In the genomic region with DNA sequence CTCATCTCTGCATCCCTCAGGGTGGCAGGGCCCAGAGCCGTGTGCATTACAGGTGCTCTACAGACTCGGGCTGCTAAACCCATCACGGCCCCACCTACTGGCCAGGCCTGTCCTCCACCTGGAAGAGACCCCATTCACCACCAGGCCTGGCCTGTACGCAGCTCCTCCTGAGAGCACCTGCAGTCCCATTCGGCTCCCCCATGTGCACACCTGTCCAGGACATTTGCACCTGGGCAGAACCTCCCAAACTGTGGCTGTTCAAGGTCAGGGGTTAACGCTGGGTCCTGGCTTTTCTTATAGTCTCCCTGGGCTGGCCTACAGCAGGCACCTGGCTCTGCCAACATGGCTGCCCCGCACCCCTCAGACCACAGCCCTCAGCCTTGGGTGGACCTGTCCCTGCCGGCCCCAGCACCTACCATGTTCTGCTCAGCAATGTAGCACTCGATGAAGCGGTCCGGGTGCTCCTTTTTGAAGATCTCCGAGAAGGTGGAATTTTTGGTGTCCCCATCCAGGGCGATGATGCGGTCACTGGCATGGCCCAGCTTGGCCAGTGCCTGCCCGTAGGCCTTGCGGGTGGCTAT, we compare ENCODE assay signal across 1 cellular context.
TF ChIP-seq lines count a peak whose summit lies in the region.

No MANE protein-coding gene starts in this region.

TF ChIP-seq in HepG2, 621 proteins besides CTCF, POLR2A, EP300 and RAD21:
- TF ChIP-seq, protein P1, sequence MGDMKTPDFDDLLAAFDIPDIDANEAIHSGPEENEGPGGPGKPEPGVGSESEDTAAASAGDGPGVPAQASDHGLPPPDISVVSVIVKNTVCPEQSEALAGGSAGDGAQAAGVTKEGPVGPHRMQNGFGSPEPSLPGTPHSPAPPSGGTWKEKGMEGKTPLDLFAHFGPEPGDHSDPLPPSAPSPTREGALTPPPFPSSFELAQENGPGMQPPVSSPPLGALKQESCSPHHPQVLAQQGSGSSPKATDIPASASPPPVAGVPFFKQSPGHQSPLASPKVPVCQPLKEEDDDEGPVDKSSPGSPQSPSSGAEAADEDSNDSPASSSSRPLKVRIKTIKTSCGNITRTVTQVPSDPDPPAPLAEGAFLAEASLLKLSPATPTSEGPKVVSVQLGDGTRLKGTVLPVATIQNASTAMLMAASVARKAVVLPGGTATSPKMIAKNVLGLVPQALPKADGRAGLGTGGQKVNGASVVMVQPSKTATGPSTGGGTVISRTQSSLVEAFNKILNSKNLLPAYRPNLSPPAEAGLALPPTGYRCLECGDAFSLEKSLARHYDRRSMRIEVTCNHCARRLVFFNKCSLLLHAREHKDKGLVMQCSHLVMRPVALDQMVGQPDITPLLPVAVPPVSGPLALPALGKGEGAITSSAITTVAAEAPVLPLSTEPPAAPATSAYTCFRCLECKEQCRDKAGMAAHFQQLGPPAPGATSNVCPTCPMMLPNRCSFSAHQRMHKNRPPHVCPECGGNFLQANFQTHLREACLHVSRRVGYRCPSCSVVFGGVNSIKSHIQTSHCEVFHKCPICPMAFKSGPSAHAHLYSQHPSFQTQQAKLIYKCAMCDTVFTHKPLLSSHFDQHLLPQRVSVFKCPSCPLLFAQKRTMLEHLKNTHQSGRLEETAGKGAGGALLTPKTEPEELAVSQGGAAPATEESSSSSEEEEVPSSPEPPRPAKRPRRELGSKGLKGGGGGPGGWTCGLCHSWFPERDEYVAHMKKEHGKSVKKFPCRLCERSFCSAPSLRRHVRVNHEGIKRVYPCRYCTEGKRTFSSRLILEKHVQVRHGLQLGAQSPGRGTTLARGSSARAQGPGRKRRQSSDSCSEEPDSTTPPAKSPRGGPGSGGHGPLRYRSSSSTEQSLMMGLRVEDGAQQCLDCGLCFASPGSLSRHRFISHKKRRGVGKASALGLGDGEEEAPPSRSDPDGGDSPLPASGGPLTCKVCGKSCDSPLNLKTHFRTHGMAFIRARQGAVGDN (CRISPR knock-in tag; IDR thresholded peaks at IDR 0.05) = peak; percentile 24; the same call in 1 of the 2 replicates
- no peak for TF ChIP-seq NCOA2 (CRISPR knock-in tag; IDR thresholded peaks at IDR 0.05)
- TF ChIP-seq, protein P2, sequence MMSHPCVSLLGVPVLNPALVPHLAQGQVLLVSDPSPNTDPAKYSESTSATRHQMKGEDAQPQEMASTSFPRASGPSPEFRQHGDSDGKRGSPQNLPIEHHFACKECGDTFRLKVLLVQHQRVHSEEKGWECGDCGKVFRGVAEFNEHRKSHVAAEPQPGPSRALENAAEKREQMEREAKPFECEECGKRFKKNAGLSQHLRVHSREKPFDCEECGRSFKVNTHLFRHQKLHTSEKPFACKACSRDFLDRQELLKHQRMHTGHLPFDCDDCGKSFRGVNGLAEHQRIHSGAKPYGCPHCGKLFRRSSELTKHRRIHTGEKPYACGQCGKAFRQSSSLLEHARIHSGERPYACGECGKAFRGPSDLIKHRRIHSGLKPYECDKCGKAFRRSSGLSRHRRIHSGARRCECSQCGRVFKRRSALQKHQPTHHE (CRISPR knock-in tag; IDR thresholded peaks at IDR 0.05; ENCODE audit: borderline replicate concordance) = no peak
- no peak for TF ChIP-seq ZNF383 (CRISPR knock-in tag; IDR thresholded peaks at IDR 0.05; ENCODE audit: borderline replicate concordance)
- TF ChIP-seq MED8 (CRISPR knock-in tag; IDR thresholded peaks at IDR 0.05; ENCODE audit: insufficient replicate concordance) = peak; percentile 27
- TF ChIP-seq RBM22 (optimal IDR thresholded peaks at IDR 0.05; ENCODE audit: low read length) = peak; percentile 9
- TF ChIP-seq AGO2 (optimal IDR thresholded peaks at IDR 0.05; ENCODE audit: low read depth, low read length) = peak; percentile 87
- TF ChIP-seq NR2F1 (CRISPR knock-in tag; IDR thresholded peaks at IDR 0.05) = no peak
- TF ChIP-seq, protein P3, sequence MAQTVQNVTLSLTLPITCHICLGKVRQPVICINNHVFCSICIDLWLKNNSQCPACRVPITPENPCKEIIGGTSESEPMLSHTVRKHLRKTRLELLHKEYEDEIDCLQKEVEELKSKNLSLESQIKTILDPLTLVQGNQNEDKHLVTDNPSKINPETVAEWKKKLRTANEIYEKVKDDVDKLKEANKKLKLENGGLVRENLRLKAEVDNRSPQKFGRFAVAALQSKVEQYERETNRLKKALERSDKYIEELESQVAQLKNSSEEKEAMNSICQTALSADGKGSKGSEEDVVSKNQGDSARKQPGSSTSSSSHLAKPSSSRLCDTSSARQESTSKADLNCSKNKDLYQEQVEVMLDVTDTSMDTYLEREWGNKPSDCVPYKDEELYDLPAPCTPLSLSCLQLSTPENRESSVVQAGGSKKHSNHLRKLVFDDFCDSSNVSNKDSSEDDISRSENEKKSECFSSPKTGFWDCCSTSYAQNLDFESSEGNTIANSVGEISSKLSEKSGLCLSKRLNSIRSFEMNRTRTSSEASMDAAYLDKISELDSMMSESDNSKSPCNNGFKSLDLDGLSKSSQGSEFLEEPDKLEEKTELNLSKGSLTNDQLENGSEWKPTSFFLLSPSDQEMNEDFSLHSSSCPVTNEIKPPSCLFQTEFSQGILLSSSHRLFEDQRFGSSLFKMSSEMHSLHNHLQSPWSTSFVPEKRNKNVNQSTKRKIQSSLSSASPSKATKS (CRISPR knock-in tag; IDR thresholded peaks at IDR 0.05) = no peak
